In genomic region chr6:26571592-26572296, GRCh38 we compare ENCODE assay signal across 1 cellular context.
TF ChIP-seq lines count a peak whose summit lies in the region.

No MANE protein-coding gene starts in this region.

TF ChIP-seq in K562, 482 proteins besides CTCF, POLR2A, EP300 and RAD21 (continued from another document and continues in another):
- TF ChIP-seq ZMIZ1 (IDR thresholded peaks at IDR 0.05; ENCODE audit: low read depth in 2 of 2, low read length in 2 of 2) (peak in 1 of 2 experiments; percentile 55; a peak in 1 of 4 replicates), MTF1 (CRISPR knock-in tag; IDR thresholded peaks at IDR 0.05; ENCODE audit: borderline replicate concordance) (no peak), NR1H2 (CRISPR knock-in tag; IDR thresholded peaks at IDR 0.05) (no peak; the same call in 1 of the 2 replicates), FOXK1 (CRISPR knock-in tag; IDR thresholded peaks at IDR 0.05; ENCODE audit: borderline replicate concordance) (peak; percentile 58; the same call in 1 of the 2 replicates), RREB1 (CRISPR knock-in tag; IDR thresholded peaks at IDR 0.05) (0 out of 2 replicates have a peak, but pooled peaks have one; percentile 46), ZNF140 (CRISPR knock-in tag; IDR thresholded peaks at IDR 0.05) (no peak), NFYB (IDR thresholded peaks at IDR 0.05; ENCODE audit: extremely low read depth, insufficient read length) (peak; percentile 51), RBM25 (IDR thresholded peaks at IDR 0.05; ENCODE audit: low read depth, low read length, severe bottlenecking) (no peak), PREB (CRISPR knock-in tag; IDR thresholded peaks at IDR 0.05) (peak; percentile 96), NR2C1 (IDR thresholded peaks at IDR 0.05) (peak; percentile 94), NR2C1 (tag; IDR thresholded peaks at IDR 0.05) (peak; percentile 97), HDAC1 (IDR thresholded peaks at IDR 0.05) (peak; percentile 94 to 99), ZC3H8 (IDR thresholded peaks at IDR 0.05) (no peak; the same call in 1 of the 2 replicates), TRIM24 (IDR thresholded peaks at IDR 0.05) (peak; percentile 57 to 87), ZNF511 (CRISPR knock-in tag; IDR thresholded peaks at IDR 0.05) (no peak), ZBTB49 (CRISPR knock-in tag; IDR thresholded peaks at IDR 0.05; ENCODE audit: borderline replicate concordance) (no peak), SMARCB1 (IDR thresholded peaks at IDR 0.05; ENCODE audit: insufficient read length, low read depth) (no peak), KLF6 (CRISPR knock-in tag; IDR thresholded peaks at IDR 0.05; ENCODE audit: borderline replicate concordance) (0 out of 2 replicates have a peak, but pooled peaks have one; percentile 35), ATF3 (IDR thresholded peaks at IDR 0.05) (peak; percentile 80; the same call in 1 of the 2 replicates), ATF3 (CRISPR knock-in tag; conservative IDR thresholded peaks at IDR 0.05) (no peak), MTA3 (IDR thresholded peaks at IDR 0.05; ENCODE audit: borderline replicate concordance) (peak; percentile 91), ZNF12 (CRISPR knock-in tag; IDR thresholded peaks at IDR 0.05) (0 out of 2 replicates have a peak, but pooled peaks have one; percentile 30), CXXC5 (CRISPR knock-in tag; IDR thresholded peaks at IDR 0.05) (peak; percentile 82), HNRNPK (IDR thresholded peaks at IDR 0.05; ENCODE audit: low read depth, low read length, poor library complexity, severe bottlenecking) (no peak), IRF9 (tag; IDR thresholded peaks at IDR 0.05) (0 out of 2 replicates have a peak, but pooled peaks have one; percentile 10), ZNF79 (CRISPR knock-in tag; IDR thresholded peaks at IDR 0.05; ENCODE audit: low read depth) (no peak), TRIM25 (IDR thresholded peaks at IDR 0.05; ENCODE audit: borderline replicate concordance) (no peak), ZNF77 (CRISPR knock-in tag; IDR thresholded peaks at IDR 0.05) (no peak), REST (CRISPR knock-in tag; IDR thresholded peaks at IDR 0.05; ENCODE audit: low read depth) (no peak), OTX1 (CRISPR knock-in tag; IDR thresholded peaks at IDR 0.05) (peak; percentile 84)
